Comparison of ENCODE assay signal across 12 cellular contexts in genomic region chr6:30619561-30619960, GRCh38. TPM values are rescaled to one million over a fixed set of nuclear protein-coding genes. Genes with fewer than 3 reads are reported as not detected.
A peak's percentile ranks its signal among the peaks of the same experiment; 100 is the strongest.
DNase-seq lines count a peak whose midpoint lies in the region; ATAC-seq and TF ChIP-seq lines count a peak whose summit lies in the region.
"Had no signal": no experiment of that assay in that cellular context is flagged by ENCODE, and none has a peak within 500 bp of the region (broad histone marks: within the 10 kb centered on the region; RNA-seq: fewer than 3 reads in every experiment).

No MANE protein-coding gene starts in this region.

- peaks cover 15% of the 10 kb centered on the region for H3K4me1 Mint-ChIP-seq in stimulated activated memory B cell treated with anti-CD40 and anti-IgM and Interleukin-4, amounts not matched to agents 10 μg/mL and 1 μg/mL and 100 μg/mL, for 72 hours

- peak overlapping the region; percentile 97 for H3K27ac Mint-ChIP-seq in stimulated activated memory B cell treated with anti-CD40 and anti-IgM and Interleukin-4, amounts not matched to agents 10 μg/mL and 1 μg/mL and 100 μg/mL, for 72 hours

- no peaks in the 10 kb centered on the region for H3K9me3 ChIP-seq in SU-DHL-6 (ENCODE audit: insufficient read depth, low read length)
- H3K9me3 ChIP-seq in endocrine pancreas (ENCODE audit: control insufficient read depth, low read length): no peaks in the 10 kb centered on the region
- H3K9me3 ChIP-seq in PC-3 (ENCODE audit: low read length): no peaks in the 10 kb centered on the region
- H3K9me3 ChIP-seq: lower lobe of right lung had no signal

- no peaks in the 10 kb centered on the region for H3K9me2 ChIP-seq in SU-DHL-6 (replicated peaks; ENCODE audit: insufficient read depth, low read length)
- H3K9me2 ChIP-seq in PC-3 (replicated peaks; ENCODE audit: low read length): no peaks in the 10 kb centered on the region

- H4K20me1 ChIP-seq in SU-DHL-6 (ENCODE audit: low read depth, low read length) (no peaks in the 10 kb centered on the region), PC-3 (ENCODE audit: low read length) (peaks cover 10% of the 10 kb centered on the region)

- H3K79me2 ChIP-seq in SU-DHL-6 (ENCODE audit: insufficient read depth, low read length) (peaks cover 35% of the 10 kb centered on the region), PC-3 (ENCODE audit: low read length) (peaks cover 42% of the 10 kb centered on the region)

- H3F3A ChIP-seq in SU-DHL-6 (ENCODE audit: insufficient read depth) (peaks cover 34% of the 10 kb centered on the region), PC-3 (ENCODE audit: low read length, unreplicated experiment) (peaks cover 19% of the 10 kb centered on the region)

- intact Hi-C loops in PC-3 (cut with micrococcal nuclease): no loop called here

- H3K27me3 ChIP-seq in SU-DHL-6 (ENCODE audit: low read length) (no peaks in the 10 kb centered on the region), endocrine pancreas (ENCODE audit: control insufficient read depth, insufficient read depth, low read length) (no peaks in the 10 kb centered on the region), PC-3 (ENCODE audit: low read length) (no peaks in the 10 kb centered on the region)

- H3K9ac ChIP-seq in SU-DHL-6 (ENCODE audit: low read length): peak overlapping the region; percentile 93; the same call in 1 of the 2 replicates
- H3K9ac ChIP-seq in endocrine pancreas (ENCODE audit: control insufficient read depth, insufficient read depth, low read length): peak overlapping the region; percentile 43
- H3K9ac ChIP-seq in PC-3 (ENCODE audit: low read length): no peak overlapping the region

- peaks cover 47% of the 10 kb centered on the region for H3K36me3 Mint-ChIP-seq in stimulated activated memory B cell treated with anti-CD40 and anti-IgM and Interleukin-4, amounts not matched to agents 10 μg/mL and 1 μg/mL and 100 μg/mL, for 72 hours

- TF ChIP-seq CTCF in SU-DHL-6 (IDR thresholded peaks at IDR 0.05; ENCODE audit: insufficient read depth, low read length, poor library complexity, severe bottlenecking): no peak
- TF ChIP-seq CTCF in PC-3 (conservative IDR thresholded peaks at IDR 0.05; ENCODE audit: low read depth, low read length): no peak

- H3K4me3 Mint-ChIP-seq in stimulated activated memory B cell treated with anti-CD40 and anti-IgM and Interleukin-4, amounts not matched to agents 10 μg/mL and 1 μg/mL and 100 μg/mL, for 72 hours: peak overlapping the region; percentile 89

- H3K27ac ChIP-seq in SU-DHL-6 (ENCODE audit: low read depth, low read length) (no peak overlapping the region), PC-3 (ENCODE audit: low read length) (no peak overlapping the region)

- POLR2A ChIA-PET in PC-3 (lab: Charles Lee; ENCODE audit: unreplicated experiment): no interaction called here

- no peak for ATAC-seq in stimulated activated memory B cell treated with anti-CD40 and anti-IgM and Interleukin-4, amounts not matched to agents 10 μg/mL and 1 μg/mL and 100 μg/mL, for 72 hours
- ATAC-seq in HG02571 (IDR thresholded peaks at IDR 0.05; ENCODE audit: unreplicated experiment) (no peak), PC-3 (no peak)
- ATAC-seq: lower lobe of right lung had no signal

- H3K4me2 ChIP-seq in SU-DHL-6 (ENCODE audit: low read depth, low read length, poor library complexity, severe bottlenecking) (peak overlapping the region; percentile 86), PC-3 (ENCODE audit: low read length) (no peak overlapping the region)

- no peaks in the 10 kb centered on the region for H3K27me3 Mint-ChIP-seq in stimulated activated memory B cell treated with anti-CD40 and anti-IgM and Interleukin-4, amounts not matched to agents 10 μg/mL and 1 μg/mL and 100 μg/mL, for 72 hours

- H3K4me3 ChIP-seq in SU-DHL-6 (ENCODE audit: insufficient read depth, low read length, poor library complexity, severe bottlenecking): no peak overlapping the region
- H3K4me3 ChIP-seq in endocrine pancreas (ENCODE audit: control insufficient read depth, insufficient read depth, low read length): no peak overlapping the region
- no peak overlapping the region for H3K4me3 ChIP-seq in PC-3 (ENCODE audit: low read length)

- H3K9me3 Mint-ChIP-seq in stimulated activated memory B cell treated with anti-CD40 and anti-IgM and Interleukin-4, amounts not matched to agents 10 μg/mL and 1 μg/mL and 100 μg/mL, for 72 hours: no peaks in the 10 kb centered on the region

- CTCF ChIA-PET in PC-3 (lab: Charles Lee): no interaction called here

- peaks cover 34% of the 10 kb centered on the region for H3K36me3 ChIP-seq in SU-DHL-6 (ENCODE audit: low read length)
- peaks cover 11% of the 10 kb centered on the region for H3K36me3 ChIP-seq in endocrine pancreas (ENCODE audit: control insufficient read depth, insufficient read depth, low read length)
- H3K36me3 ChIP-seq in PC-3 (ENCODE audit: low read depth, low read length): peaks cover 26% of the 10 kb centered on the region

- peak; percentile 58 for DNase-seq in activated effector memory CD4-positive, alpha-beta T cell treated with anti-CD3 and anti-CD28 coated beads, Interleukin-2, amount 50 U/mL, for 16 hours
- DNase-seq in activated effector memory CD4-positive, alpha-beta T cell treated with Interleukin-2 at 50 U/mL for 16 hours: no peak
- DNase-seq in PC-3 (no peak), 8988T (no peak)
- DNase-seq: activated gamma-delta T cell, lower lobe of right lung, NCI-H2081, SIG-M5 had no signal

- BruUV-seq in PC-3 (replicated peaks; lab: Mats Ljungman, UMichigan): no TSS peak

- peaks cover 7% of the 10 kb centered on the region for H3K4me1 ChIP-seq in endocrine pancreas (ENCODE audit: control insufficient read depth, insufficient read depth, low read length)
- peaks cover 19% of the 10 kb centered on the region for H3K4me1 ChIP-seq in PC-3 (ENCODE audit: insufficient read depth, low read length)

- H2AFZ ChIP-seq in SU-DHL-6 (ENCODE audit: low read depth, low read length, severe bottlenecking) (no peak overlapping the region), PC-3 (ENCODE audit: low read length) (no peak overlapping the region)

RNA-seq across cellular contexts. Expression of gene MRPS18B, which starts 1.9 kb away (rescaled TPM):
- total RNA-seq in PC-3 (2014; rRNA removed): 69.9 and 91.0 TPM in 2 replicates

RNA-seq across cellular contexts. Expression of gene PPP1R10, which starts 2.5 kb away (rescaled TPM):
- total RNA-seq in PC-3 (2014; rRNA removed): 44.2 and 44.5 TPM in 2 replicates

RNA-seq across cellular contexts. Expression of gene ATAT1, which starts 7.1 kb away (rescaled TPM):
- 4.6 and 6.1 TPM in 2 replicates for total RNA-seq in PC-3 (2014; rRNA removed)

RNA-seq across cellular contexts. Expression of gene C6orf136, which starts 27.4 kb away (rescaled TPM):
- total RNA-seq in PC-3 (2014; rRNA removed): 10.6 and 18.7 TPM in 2 replicates

RNA-seq across cellular contexts. Expression of gene ABCF1, which starts 48.3 kb away (rescaled TPM):
- total RNA-seq in PC-3 (2014; rRNA removed): 67.3 and 77.3 TPM in 2 replicates
